22 cellular contexts compared by ENCODE assay signal in the genomic region with DNA sequence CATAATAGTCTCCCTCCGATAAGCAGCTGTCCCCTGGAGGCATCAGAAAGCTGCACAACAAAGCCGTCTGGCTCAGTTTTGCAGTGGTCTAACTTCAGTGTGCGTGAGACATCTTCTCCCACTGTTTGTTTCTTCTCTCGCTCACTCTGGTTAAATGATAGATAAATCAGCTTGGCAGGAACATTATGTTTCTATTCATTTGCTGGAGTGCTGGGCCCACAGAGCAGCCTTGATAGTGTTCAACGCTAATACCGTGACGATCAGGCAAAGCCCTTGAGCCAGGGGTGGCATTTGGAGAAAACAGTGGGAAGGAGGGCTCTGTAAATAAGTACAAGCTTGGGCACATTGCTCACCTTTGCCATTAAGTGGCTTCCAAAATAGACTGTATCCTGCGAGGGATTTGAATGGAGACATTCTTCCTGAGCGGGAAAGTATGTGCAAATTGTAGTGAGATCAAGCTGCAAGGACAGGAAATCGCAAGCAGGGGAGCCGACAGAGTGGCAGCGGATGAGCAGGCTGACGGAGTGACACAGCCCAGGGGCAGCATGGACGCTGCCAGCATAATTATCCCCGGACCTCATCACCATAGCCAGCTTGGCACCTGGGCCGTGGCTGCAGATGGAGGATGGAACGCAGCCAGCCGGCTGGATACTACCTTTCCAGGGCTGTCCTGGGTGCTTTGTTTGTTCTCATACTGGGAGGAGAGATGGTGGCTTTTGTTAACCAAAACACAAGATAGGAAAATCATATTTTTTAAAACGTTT.
A peak's percentile ranks its signal among the peaks of the same experiment; 100 is the strongest.
DNase-seq lines count a peak whose midpoint lies in the region; ATAC-seq and TF ChIP-seq lines count a peak whose summit lies in the region.
"Had no signal": no experiment of that assay in that cellular context is flagged by ENCODE, and none has a peak within 500 bp of the region (broad histone marks: within the 10 kb centered on the region; RNA-seq: fewer than 3 reads in every experiment).

No MANE protein-coding gene starts in this region.

- H3K4me3 ChIP-seq in WERI-Rb-1 (ENCODE audit: low read depth, low read length) = no peak overlapping the region
- no peak overlapping the region for H3K4me3 ChIP-seq in right atrium auricular region
- H3K4me3 ChIP-seq: uterus had no signal

- TF ChIP-seq CTCF in WERI-Rb-1 (IDR thresholded peaks at IDR 0.05; ENCODE audit: low read depth, low read length) (no peak), right atrium auricular region (IDR thresholded peaks at IDR 0.05) (no peak)

- no peaks in the 10 kb centered on the region for H3K27me3 ChIP-seq in WERI-Rb-1 (ENCODE audit: insufficient read depth, low read depth, severe bottlenecking)
- no peaks in the 10 kb centered on the region for H3K27me3 ChIP-seq in right atrium auricular region
- H3K27me3 ChIP-seq: uterus had no signal

- peaks cover 0 to 6% of the 10 kb centered on the region in 2 donors for H3K4me1 ChIP-seq in right atrium auricular region
- H3K4me1 ChIP-seq: uterus had no signal

- peak; percentile 2 for DNase-seq in DMS153 (lab: John Stamatoyannopoulos, UW)
- DNase-seq in NCI-H146 treated with DMSO at 0.1 percent for 48 hours (lab: John Stamatoyannopoulos, UW; ENCODE audit: unreplicated experiment) = peak; percentile 24
- peak; percentile 25 for DNase-seq in WERI-Rb-1
- no peak for DNase-seq in right atrium auricular region (ENCODE audit: low spot score)
- DNase-seq in DMS53 (lab: John Stamatoyannopoulos, UW) = no peak
- DNase-seq in foreskin melanocyte = no peak
- DNase-seq: activated CD8-positive, alpha-beta memory T cell treated with anti-CD3 and anti-CD28 coated beads, Interleukin-2, amount 10 ng/mL, durations not matched to agents 7 days and 5 days; caudate nucleus; CD4-positive, alpha-beta T cell; H9; immature natural killer cell; NCI-H1417 treated with DMSO at 0.1 percent for 48 hours; NCI-H524; nephron progenitor cell; small intestine; stimulated activated CD4-positive, alpha-beta T cell treated with anti-CD3 and anti-CD28 coated beads, Interleukin-4, amount 100 ng/mL, for 24 hours; T-helper 9 cell; uterus had no signal

- H3K27ac ChIP-seq in WERI-Rb-1 = peak overlapping the region; percentile 40; the same call in 1 of the 2 replicates
- peak overlapping the region; percentile 57 to 79 for H3K27ac ChIP-seq in right atrium auricular region
- H3K27ac ChIP-seq: KMS-11, uterus had no signal

- H3K9me3 ChIP-seq in WERI-Rb-1 (ENCODE audit: severe bottlenecking) (peaks cover 7% of the 10 kb centered on the region), right atrium auricular region (peaks cover 0 to 2% of the 10 kb centered on the region in 2 donors)
- H3K9me3 ChIP-seq: uterus had no signal

- no peak for ATAC-seq in HG02840 (IDR thresholded peaks at IDR 0.05; ENCODE audit: low FRiP score, unreplicated experiment)
- ATAC-seq in GM18858 (IDR thresholded peaks at IDR 0.05; ENCODE audit: unreplicated experiment) = no peak
- ATAC-seq: activated CD8-positive, alpha-beta memory T cell treated with anti-CD3 and anti-CD28 coated beads, Interleukin-2, amount 10 ng/mL, durations not matched to agents 7 days and 5 days; esophagus mucosa had no signal

- H3K36me3 ChIP-seq in WERI-Rb-1 = no peaks in the 10 kb centered on the region
- H3K36me3 ChIP-seq in right atrium auricular region = no peaks in the 10 kb centered on the region
- H3K36me3 ChIP-seq: uterus had no signal

Comparison
In these comparisons a context has a peak if more than half of its experiments do, and no peak if none do; other contexts are left out.
1. DNase-seq: peak in DMS153 (single experiment), NCI-H146 treated with DMSO at 0.1 percent for 48 hours (single experiment) and WERI-Rb-1 (single experiment); none in right atrium auricular region (single experiment), DMS53 (single experiment) and foreskin melanocyte (single experiment).